Comparison of ENCODE assay signal across 12 cellular contexts in the genomic region with DNA sequence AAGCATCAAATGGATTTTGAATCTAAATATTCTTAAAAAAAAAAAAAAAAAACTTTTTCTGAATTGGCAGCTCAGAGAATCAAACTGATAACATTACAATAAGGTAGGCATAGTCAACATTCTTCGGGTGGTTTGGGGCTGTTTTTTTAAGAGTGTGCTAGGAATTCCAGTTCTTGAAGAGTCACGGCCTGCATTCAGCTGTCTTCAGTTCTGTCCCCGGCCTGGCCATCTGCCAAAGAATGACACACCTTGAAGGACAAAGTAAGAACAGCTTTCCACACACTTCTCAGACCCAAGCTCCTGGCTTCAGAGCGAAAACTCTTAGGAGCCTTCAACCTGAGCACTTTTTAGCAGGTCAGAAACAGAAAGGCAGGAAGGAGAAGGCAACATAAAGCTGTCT.
DNase-seq lines count a peak whose midpoint lies in the region; ATAC-seq, FAIRE-seq and TF ChIP-seq lines count a peak whose summit lies in the region.
"Had no signal": no experiment of that assay in that cellular context is flagged by ENCODE, and none has a peak within 500 bp of the region (broad histone marks: within the 10 kb centered on the region; RNA-seq: fewer than 3 reads in every experiment).

No MANE protein-coding gene starts in this region.

- ATAC-seq in Right ventricle myocardium superior (ENCODE audit: poor library complexity) (peak; percentile 46), Right ventricle myocardium inferior (no peak), K562 (no peak), upper lobe of right lung (peak; percentile 55)
- ATAC-seq in stimulated activated naive CD8-positive, alpha-beta T cell treated with anti-CD3 and anti-CD28 coated beads, Interleukin-15, amount 100 ng/mL, for 72 hours: no peak
- no peak for ATAC-seq in stimulated activated naive B cell treated with anti-CD40 and anti-IgM and Interleukin-4, amounts not matched to agents 10 μg/mL and 1 μg/mL and 100 μg/mL, for 72 hours (replicated peaks)
- ATAC-seq: effector memory CD8-positive, alpha-beta T cell had no signal

- peaks cover 22% of the 10 kb centered on the region for H3K27me3 Mint-ChIP-seq in stimulated activated naive CD8-positive, alpha-beta T cell treated with anti-CD3 and anti-CD28 coated beads, Interleukin-15, amount 100 ng/mL, for 72 hours
- peaks cover 5 to 9% of the 10 kb centered on the region in 2 donors for H3K27me3 Mint-ChIP-seq in stimulated activated naive B cell treated with anti-CD40 and anti-IgM and Interleukin-4, amounts not matched to agents 10 μg/mL and 1 μg/mL and 100 μg/mL, for 72 hours
- H3K27me3 Mint-ChIP-seq: effector memory CD8-positive, alpha-beta T cell had no signal

- H3K36me3 Mint-ChIP-seq in stimulated activated naive B cell treated with anti-CD40 and anti-IgM and Interleukin-4, amounts not matched to agents 10 μg/mL and 1 μg/mL and 100 μg/mL, for 72 hours: no peaks in the 10 kb centered on the region

- no TSS peak for BruUV-seq in K562 (replicated peaks; lab: Mats Ljungman, UMichigan)

- no peaks in the 10 kb centered on the region for H4K20me1 ChIP-seq in K562 (replicated peaks; ENCODE audit: control insufficient read depth, insufficient read depth, low read length)

- H3K4me2 ChIP-seq in K562 (ENCODE audit: insufficient read depth, low read length): no peak overlapping the region

- no peak for TF ChIP-seq POLR2A in K562 (conservative IDR thresholded peaks at IDR 0.05)

- H3K9me3 ChIP-seq in K562 (replicated peaks; ENCODE audit: control insufficient read depth, insufficient read depth, low read depth, low read length): no peaks in the 10 kb centered on the region
- H3K9me3 ChIP-seq in upper lobe of right lung: no peaks in the 10 kb centered on the region
- H3K9me3 ChIP-seq: neutrophil had no signal

- no peak overlapping the region for H3K27ac Mint-ChIP-seq in stimulated activated naive CD8-positive, alpha-beta T cell treated with anti-CD3 and anti-CD28 coated beads, Interleukin-15, amount 100 ng/mL, for 72 hours
- no peak overlapping the region for H3K27ac Mint-ChIP-seq in stimulated activated naive B cell treated with anti-CD40 and anti-IgM and Interleukin-4, amounts not matched to agents 10 μg/mL and 1 μg/mL and 100 μg/mL, for 72 hours
- H3K27ac Mint-ChIP-seq: effector memory CD8-positive, alpha-beta T cell; HFFc6 had no signal

- H3K9ac ChIP-seq in K562 (ENCODE audit: insufficient read depth in 1 of 2, low read depth in 2 of 2, low read length in 2 of 2): no peak overlapping the region

- no peak for TF ChIP-seq EP300 in K562 (IDR thresholded peaks at IDR 0.05; ENCODE audit: low read length)

- H3K27me3 ChIP-seq in K562 (ENCODE audit: control insufficient read depth in 2 of 2, insufficient read depth in 2 of 2, low read length in 2 of 2) (peaks cover 10 to 12% of the 10 kb centered on the region in 2 experiments; a peak in 4 of 5 replicates), upper lobe of right lung (no peaks in the 10 kb centered on the region)
- H3K27me3 ChIP-seq: neutrophil had no signal

- H3K4me1 Mint-ChIP-seq in stimulated activated naive CD8-positive, alpha-beta T cell treated with anti-CD3 and anti-CD28 coated beads, Interleukin-15, amount 100 ng/mL, for 72 hours: no peaks in the 10 kb centered on the region
- H3K4me1 Mint-ChIP-seq in stimulated activated naive B cell treated with anti-CD40 and anti-IgM and Interleukin-4, amounts not matched to agents 10 μg/mL and 1 μg/mL and 100 μg/mL, for 72 hours: no peaks in the 10 kb centered on the region

- no peak overlapping the region for H2AFZ ChIP-seq in K562 (ENCODE audit: low read depth, low read length)

- H3K9me1 ChIP-seq in K562 (ENCODE audit: control insufficient read depth, insufficient read depth, low read length): no peaks in the 10 kb centered on the region

- FAIRE-seq in K562 (lab: Jason Lieb, UNC): no peak

- CTCF ChIA-PET in K562 (lab: Yijun Ruan, JAX; ENCODE audit: low intra/inter-chr PET ratio): no interaction called here

- DNase-seq in Right ventricle myocardium superior: peak; percentile 68
- no peak for DNase-seq in Right ventricle myocardium inferior (ENCODE audit: missing footprints)
- peak in 1 of 4 experiments; percentile 16 for DNase-seq in K562 (ENCODE audit: extremely low read depth in 1 of 4, low spot score in 3 of 4)
- DNase-seq in left kidney (ENCODE audit: low read depth, low spot score): peak; percentile 54
- DNase-seq in upper lobe of right lung: peak; percentile 71
- DNase-seq in stimulated activated naive CD8-positive, alpha-beta T cell treated with anti-CD3 and anti-CD28 coated beads, Interleukin-15, amount 100 ng/mL, for 72 hours: no peak
- no peak for DNase-seq in stimulated activated naive B cell treated with anti-CD40 and anti-IgM and Interleukin-4, amounts not matched to agents 10 μg/mL and 1 μg/mL and 100 μg/mL, for 72 hours
- no peak for DNase-seq in NCI-H2029 (lab: John Stamatoyannopoulos, UW)
- DNase-seq: effector memory CD8-positive, alpha-beta T cell; HFFc6; stimulated activated CD4-positive, alpha-beta T cell treated with anti-CD3 and anti-CD28 coated beads, Interleukin-4, amount 100 ng/mL, for 24 hours had no signal

- H3K36me3 ChIP-seq in K562 (ENCODE audit: control insufficient read depth, insufficient read depth, low read length) (no peaks in the 10 kb centered on the region), upper lobe of right lung (no peaks in the 10 kb centered on the region)
- H3K36me3 ChIP-seq: neutrophil had no signal

- WGBS in K562 (ENCODE audit: insufficient coverage, low coverage, missing lambda C conversion rate): 0% methylated on average over 4 of the region's 4 CpGs

- in situ Hi-C loops in K562 (cut with MboI): no loop called here

- no peaks in the 10 kb centered on the region for H3K9me3 Mint-ChIP-seq in stimulated activated naive CD8-positive, alpha-beta T cell treated with anti-CD3 and anti-CD28 coated beads, Interleukin-15, amount 100 ng/mL, for 72 hours
- H3K9me3 Mint-ChIP-seq in stimulated activated naive B cell treated with anti-CD40 and anti-IgM and Interleukin-4, amounts not matched to agents 10 μg/mL and 1 μg/mL and 100 μg/mL, for 72 hours: peaks cover 0 to 1% of the 10 kb centered on the region in 2 donors
- H3K9me3 Mint-ChIP-seq: HFFc6 had no signal

- no peak for TF ChIP-seq RAD21 in K562 (CRISPR knock-in tag; conservative IDR thresholded peaks at IDR 0.05 in 1 of 2, IDR thresholded peaks at IDR 0.05 in 1 of 2)

- H3K4me1 ChIP-seq in K562 (replicated peaks in 1 of 2; ENCODE audit: control insufficient read depth in 2 of 2, insufficient read depth in 2 of 2, low read length in 2 of 2) (no peaks in the 10 kb centered on the region), upper lobe of right lung (no peaks in the 10 kb centered on the region)

- TF ChIP-seq CTCF in K562 (IDR thresholded peaks at IDR 0.05 in 2 of 3, conservative IDR thresholded peaks at IDR 0.05 in 1 of 3; ENCODE audit: insufficient read depth in 2 of 3, low read depth in 1 of 3, low read length in 3 of 3): no peak
- TF ChIP-seq CTCF in upper lobe of right lung (IDR thresholded peaks at IDR 0.05): no peak

- no peak overlapping the region for H3K4me3 ChIP-seq in K562
- no peak overlapping the region for H3K4me3 ChIP-seq in upper lobe of right lung

- H3K4me3 Mint-ChIP-seq in stimulated activated naive CD8-positive, alpha-beta T cell treated with anti-CD3 and anti-CD28 coated beads, Interleukin-15, amount 100 ng/mL, for 72 hours: no peak overlapping the region
- no peak overlapping the region for H3K4me3 Mint-ChIP-seq in stimulated activated naive B cell treated with anti-CD40 and anti-IgM and Interleukin-4, amounts not matched to agents 10 μg/mL and 1 μg/mL and 100 μg/mL, for 72 hours
- H3K4me3 Mint-ChIP-seq: effector memory CD8-positive, alpha-beta T cell; HFFc6 had no signal

- POLR2A ChIA-PET in K562 (lab: Yijun Ruan, JAX): interaction anchor here (0.6 to 0.7 kb wide), 2 partner anchors 20 to 515 kb away, joined by 3 read pairs; no protein-coding TSS in a partner anchor

- intact Hi-C loops in Right ventricle myocardium superior (cut with DNase I) (no loop called here), Right ventricle myocardium inferior (cut with DNase I) (no loop called here), K562 (cut with micrococcal nuclease) (no loop called here), upper lobe of right lung (cut with DNase I) (no loop called here)

- H3K27ac ChIP-seq in K562 (ENCODE audit: extremely low read depth, low read depth, low read length) (no peak overlapping the region), upper lobe of right lung (no peak overlapping the region)
- H3K27ac ChIP-seq: neutrophil had no signal

- H3K79me2 ChIP-seq in K562 (ENCODE audit: control insufficient read depth, insufficient read depth, low read length): no peaks in the 10 kb centered on the region

TF ChIP-seq in K562, 482 proteins besides CTCF, POLR2A, EP300 and RAD21:
- TF ChIP-seq LCOR (CRISPR knock-in tag; IDR thresholded peaks at IDR 0.05) (no peak), SMAD3 (CRISPR knock-in tag; conservative IDR thresholded peaks at IDR 0.05) (no peak), NEUROD1 (IDR thresholded peaks at IDR 0.05; ENCODE audit: borderline replicate concordance, low read depth, low read length, partially characterized antibody) (no peak), TCF7 (IDR thresholded peaks at IDR 0.05; ENCODE audit: borderline replicate concordance) (no peak), NFIC (IDR thresholded peaks at IDR 0.05) (peak; percentile 77)
- TF ChIP-seq, protein P1, sequence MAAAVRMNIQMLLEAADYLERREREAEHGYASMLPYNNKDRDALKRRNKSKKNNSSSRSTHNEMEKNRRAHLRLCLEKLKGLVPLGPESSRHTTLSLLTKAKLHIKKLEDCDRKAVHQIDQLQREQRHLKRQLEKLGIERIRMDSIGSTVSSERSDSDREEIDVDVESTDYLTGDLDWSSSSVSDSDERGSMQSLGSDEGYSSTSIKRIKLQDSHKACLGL (CRISPR knock-in tag; IDR thresholded peaks at IDR 0.05; ENCODE audit: borderline replicate concordance, poor library complexity, severe bottlenecking): no peak

Comparison
In these comparisons a context has a peak if more than half of its experiments do, and no peak if none do; other contexts are left out.
1. ATAC-seq: peak in Right ventricle myocardium superior (single experiment) and upper lobe of right lung (single experiment); none in Right ventricle myocardium inferior (single experiment), K562 (single experiment), stimulated activated naive CD8-positive, alpha-beta T cell treated with anti-CD3 and anti-CD28 coated beads, Interleukin-15, amount 100 ng/mL, for 72 hours (single experiment) and stimulated activated naive B cell treated with anti-CD40 and anti-IgM and Interleukin-4, amounts not matched to agents 10 μg/mL and 1 μg/mL and 100 μg/mL, for 72 hours (0 of 2).
2. DNase-seq: peak in Right ventricle myocardium superior (single experiment), left kidney (single experiment) and upper lobe of right lung (single experiment); none in Right ventricle myocardium inferior (single experiment), stimulated activated naive CD8-positive, alpha-beta T cell treated with anti-CD3 and anti-CD28 coated beads, Interleukin-15, amount 100 ng/mL, for 72 hours (0 of 2), stimulated activated naive B cell treated with anti-CD40 and anti-IgM and Interleukin-4, amounts not matched to agents 10 μg/mL and 1 μg/mL and 100 μg/mL, for 72 hours (single experiment) and NCI-H2029 (single experiment).